In the genomic region with DNA sequence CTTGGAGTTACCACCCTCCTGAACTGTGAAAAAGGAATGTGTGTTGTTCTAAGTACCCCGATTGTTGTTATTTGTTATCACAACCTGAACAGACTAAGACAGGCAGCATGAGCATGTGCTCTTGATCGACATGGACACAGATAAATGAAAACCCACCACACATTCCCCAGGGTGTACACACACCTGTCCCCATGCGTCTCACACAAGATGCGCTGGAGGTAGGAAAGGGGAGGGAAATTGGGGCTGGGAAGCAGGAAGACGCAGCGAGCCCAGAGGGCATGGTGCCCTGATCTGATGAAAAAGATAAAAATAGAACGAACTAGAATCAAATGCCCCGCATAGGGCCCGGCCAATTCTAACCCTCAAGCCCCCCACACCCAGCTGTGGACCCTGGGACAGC, we compare ENCODE assay signal across 19 cellular contexts.
"Had no signal": no experiment of that assay in that cellular context is flagged by ENCODE, and none has a peak within 500 bp of the region (broad histone marks: within the 10 kb centered on the region; RNA-seq: fewer than 3 reads in every experiment).

No MANE protein-coding gene starts in this region.

- H3K27me3 ChIP-seq: MG63 had no signal

- DNase-seq: KBM-7, MG63, NCI-H1092, NCI-H1105 treated with DMSO at 0.1 percent for 48 hours, NCI-H1436, NCI-H187, NCI-H2029, NCI-H2081 treated with DMSO at 0.1 percent for 48 hours, NCI-H2171, NCI-H226, NCI-H446, NCI-H510A, NCI-H524 treated with DMSO at 0.1 percent for 48 hours, NCI-H69, NCI-H774, Right ventricle myocardium superior, RPMI8226, SIG-M5 had no signal

- H3K4me2 ChIP-seq: SK-N-SH had no signal

- H3K9ac ChIP-seq: SK-N-SH had no signal

- H3K9me3 ChIP-seq: MG63, SK-N-SH had no signal

- H3K4me3 ChIP-seq: MG63 had no signal
